In the genomic region with DNA sequence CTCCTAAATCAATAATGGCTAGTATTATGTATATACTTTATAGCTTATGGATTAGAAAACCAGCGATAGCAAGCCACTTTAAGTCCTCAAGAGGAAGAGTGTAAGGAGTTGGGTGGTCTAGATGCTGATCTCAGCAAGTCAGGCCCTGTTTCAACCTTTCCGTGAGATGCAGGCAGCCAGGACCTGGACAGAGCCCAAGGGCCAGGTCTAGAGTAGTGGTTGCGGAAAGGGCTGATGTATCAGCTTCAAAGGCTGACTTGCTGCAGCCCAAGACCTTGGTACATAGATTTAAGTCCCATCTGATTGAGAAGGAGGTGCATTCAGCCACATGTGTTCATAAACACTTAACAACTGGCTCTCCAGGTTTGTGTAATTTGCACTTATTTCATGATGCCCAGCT, we compare ENCODE assay signal across 14 cellular contexts. TPM values are rescaled to one million over a fixed set of nuclear protein-coding genes. Genes with fewer than 3 reads are reported as not detected.
DNase-seq lines count a peak whose midpoint lies in the region; ATAC-seq and TF ChIP-seq lines count a peak whose summit lies in the region.
"Had no signal": no experiment of that assay in that cellular context is flagged by ENCODE, and none has a peak within 500 bp of the region (broad histone marks: within the 10 kb centered on the region; RNA-seq: fewer than 3 reads in every experiment).

No MANE protein-coding gene starts in this region.

- H3K27ac Mint-ChIP-seq in activated CD8-positive, alpha-beta memory T cell treated with anti-CD3 and anti-CD28 coated beads, Interleukin-2, amount 10 ng/mL, durations not matched to agents 7 days and 5 days: peak overlapping the region; percentile 92
- H3K27ac Mint-ChIP-seq in T-cell: peak overlapping the region; percentile 93 to 95
- peak overlapping the region; percentile 93 to 97 (median 94) for H3K27ac Mint-ChIP-seq in immature natural killer cell

- peaks cover 97% of the 10 kb centered on the region for H3K4me1 Mint-ChIP-seq in activated CD8-positive, alpha-beta memory T cell treated with anti-CD3 and anti-CD28 coated beads, Interleukin-2, amount 10 ng/mL, durations not matched to agents 7 days and 5 days
- peaks cover 98 to 100% (median 99%) of the 10 kb centered on the region in 3 donors for H3K4me1 Mint-ChIP-seq in T-cell
- peaks cover 99 to 100% of the 10 kb centered on the region in 2 donors for H3K4me1 Mint-ChIP-seq in immature natural killer cell

- 72 to 87% methylated on average over 3 of the region's 3 CpGs for WGBS in transverse colon (ENCODE audit: low coverage in 1 of 2), 2 donors

- in situ Hi-C loops in transverse colon (cut with MboI; ENCODE audit: low pct_ligation_motif_present in 1 of 4, low pct_unique_long_range_greater_than_20kb in 1 of 4, low sequenced_read_pairs in 3 of 4): no loop called here
- in situ Hi-C loops in brain microvascular endothelial cell (cut with HindIII; ENCODE audit: low pct_ligation_motif_present, low sequenced_read_pairs): no loop called here

- H3K9me3 ChIP-seq in transverse colon: no peaks in the 10 kb centered on the region
- H3K9me3 ChIP-seq: HAP-1, MG63 had no signal

- POLR2A ChIA-PET in T-cell (lab: Charles Lee): interaction anchor here in 1 of 2 donors (0.6 to 1.1 kb wide), 3 partner anchors 10 to 17 kb away, joined by 3 to 5 read pairs (median 3); no protein-coding TSS in a partner anchor

- H3K36me3 ChIP-seq in transverse colon (no peaks in the 10 kb centered on the region), brain microvascular endothelial cell (replicated peaks) (no peaks in the 10 kb centered on the region)
- H3K36me3 ChIP-seq: HAP-1, MG63 had no signal

- peak overlapping the region; percentile 37 to 79 (median 68) for H3K27ac ChIP-seq in transverse colon
- H3K27ac ChIP-seq in brain microvascular endothelial cell: no peak overlapping the region
- H3K27ac ChIP-seq: hepatocyte had no signal

- no peaks in the 10 kb centered on the region for H3K27me3 ChIP-seq in transverse colon
- no peaks in the 10 kb centered on the region for H3K27me3 ChIP-seq in brain microvascular endothelial cell (replicated peaks)
- H3K27me3 ChIP-seq: hepatocyte, MG63 had no signal

- peaks cover 6 to 73% (median 11%) of the 10 kb centered on the region in 4 donors for H3K4me1 ChIP-seq in transverse colon
- H3K4me1 ChIP-seq: HAP-1 had no signal

- DNase-seq in activated CD8-positive, alpha-beta memory T cell treated with anti-CD3 and anti-CD28 coated beads, Interleukin-2, amount 10 ng/mL, durations not matched to agents 7 days and 5 days: no peak
- no peak for DNase-seq in activated CD8-positive, alpha-beta memory T cell treated with anti-CD3 and anti-CD28 coated beads, Interleukin-2, amount 50 U/mL, for 4 hours
- DNase-seq in T-cell: no peak
- DNase-seq in immature natural killer cell: no peak
- DNase-seq in transverse colon: no peak
- no peak for DNase-seq in NCI-H82 (lab: John Stamatoyannopoulos, UW)
- no peak for DNase-seq in GM19240 (ENCODE audit: insufficient read length, low spot score)
- no peak for DNase-seq in brain microvascular endothelial cell
- DNase-seq: left cardiac atrium, MG63, NCI-H2081, SHP77 had no signal

- no peaks in the 10 kb centered on the region for H3K27me3 Mint-ChIP-seq in activated CD8-positive, alpha-beta memory T cell treated with anti-CD3 and anti-CD28 coated beads, Interleukin-2, amount 10 ng/mL, durations not matched to agents 7 days and 5 days
- H3K27me3 Mint-ChIP-seq in T-cell: peaks cover 0 to 1% of the 10 kb centered on the region in 2 donors
- H3K27me3 Mint-ChIP-seq in immature natural killer cell (ENCODE audit: low read depth in 3 of 3): peaks cover 16 to 35% (median 32%) of the 10 kb centered on the region in 3 donors

- no peak for ATAC-seq in activated CD8-positive, alpha-beta memory T cell treated with anti-CD3 and anti-CD28 coated beads, Interleukin-2, amount 10 ng/mL, durations not matched to agents 7 days and 5 days
- ATAC-seq in T-cell (replicated peaks in 1 of 4): no peak

- TF ChIP-seq POLR2A in transverse colon (IDR thresholded peaks at IDR 0.05): no peak

- CTCF ChIA-PET in activated CD8-positive, alpha-beta memory T cell treated with anti-CD3 and anti-CD28 coated beads, Interleukin-2, amount 10 ng/mL, durations not matched to agents 7 days and 5 days (lab: Charles Lee): interaction anchor here (1.4 to 2.2 kb wide), 6 partner anchors 9 to 104 kb away, joined by 3 to 10 read pairs (median 6); no protein-coding TSS in a partner anchor
- CTCF ChIA-PET in T-cell (lab: Charles Lee): interaction anchor here (0.6 to 1.5 kb wide), 7 partner anchors 9 to 218 kb away, joined by 3 to 10 read pairs (median 6); no protein-coding TSS in a partner anchor

- TF ChIP-seq EP300 in transverse colon (IDR thresholded peaks at IDR 0.05; ENCODE audit: low read depth): no peak

- H3K4me3 Mint-ChIP-seq in activated CD8-positive, alpha-beta memory T cell treated with anti-CD3 and anti-CD28 coated beads, Interleukin-2, amount 10 ng/mL, durations not matched to agents 7 days and 5 days: no peak overlapping the region
- H3K4me3 Mint-ChIP-seq in T-cell (peak overlapping the region in 2 of 3 donors; percentile 63 to 82), immature natural killer cell (peak overlapping the region; percentile 69 to 90 (median 84))

- peaks cover 33% of the 10 kb centered on the region for H3K36me3 Mint-ChIP-seq in activated CD8-positive, alpha-beta memory T cell treated with anti-CD3 and anti-CD28 coated beads, Interleukin-2, amount 10 ng/mL, durations not matched to agents 7 days and 5 days
- H3K36me3 Mint-ChIP-seq in T-cell (peaks cover 3% of the 10 kb centered on the region), immature natural killer cell (peaks cover 9 to 14% (median 12%) of the 10 kb centered on the region in 3 donors)

- no peak overlapping the region for H3K4me3 ChIP-seq in transverse colon
- no peak overlapping the region for H3K4me3 ChIP-seq in brain microvascular endothelial cell (ENCODE audit: low read depth, low read length)
- H3K4me3 ChIP-seq: HAP-1, hepatocyte, MG63 had no signal

- TF ChIP-seq CTCF in transverse colon (IDR thresholded peaks at IDR 0.05) (no peak), brain microvascular endothelial cell (IDR thresholded peaks at IDR 0.05; ENCODE audit: low read depth, low read length, missing control alignments) (no peak)

- intact Hi-C loops in transverse colon (cut with DNase I; ENCODE audit: low total_unique reads): no loop called here

- H3K9me3 Mint-ChIP-seq in activated CD8-positive, alpha-beta memory T cell treated with anti-CD3 and anti-CD28 coated beads, Interleukin-2, amount 10 ng/mL, durations not matched to agents 7 days and 5 days (ENCODE audit: low read depth): no peaks in the 10 kb centered on the region
- H3K9me3 Mint-ChIP-seq in T-cell (no peaks in the 10 kb centered on the region), immature natural killer cell (peaks cover 0 to 6% (median 0%) of the 10 kb centered on the region in 6 donors)

RNA-seq across cellular contexts. Expression of gene FLI1, which starts 33.4 kb away (rescaled TPM):
- total RNA-seq in activated CD8-positive, alpha-beta memory T cell treated with anti-CD3 and anti-CD28 coated beads, Interleukin-2, amount 10 ng/mL, durations not matched to agents 7 days and 5 days: 100 to 1,000 TPM in 1 of 2 experiments, 10 to 100 TPM in 1; 85.0 to 105 TPM
- total RNA-seq in T-cell (100 to 1,000 TPM in 2 of 5 donors, 10 to 100 TPM in 3; 87.0 to 114 (median 94.6) TPM), transverse colon (10 to 100 TPM in 1 of 4 donors, 1 to 10 TPM in 3; 7.5 to 19.1 (median 8.4) TPM)
- polyA plus RNA-seq in immature natural killer cell: 100 to 1,000 TPM in 1 of 3 donors, 10 to 100 TPM in 2; 52.2 to 113 (median 61.1) TPM

Comparison
In these comparisons a context has a peak if more than half of its experiments do, and no peak if none do; other contexts are left out.
1. RNA of gene FLI1, which starts 33.4 kb away (total RNA-seq): 85.0 to 105 TPM in activated CD8-positive, alpha-beta memory T cell treated with anti-CD3 and anti-CD28 coated beads, Interleukin-2, amount 10 ng/mL, durations not matched to agents 7 days and 5 days and 87.0 to 114 TPM in T-cell; 7.5 to 19.1 TPM in transverse colon; every median in the first group is over 4 times any median in the second.
2. Peak in every context shown above with its lines, with median percentiles within 50 percentile points of each other: H3K27ac Mint-ChIP-seq.